In the genomic region with DNA sequence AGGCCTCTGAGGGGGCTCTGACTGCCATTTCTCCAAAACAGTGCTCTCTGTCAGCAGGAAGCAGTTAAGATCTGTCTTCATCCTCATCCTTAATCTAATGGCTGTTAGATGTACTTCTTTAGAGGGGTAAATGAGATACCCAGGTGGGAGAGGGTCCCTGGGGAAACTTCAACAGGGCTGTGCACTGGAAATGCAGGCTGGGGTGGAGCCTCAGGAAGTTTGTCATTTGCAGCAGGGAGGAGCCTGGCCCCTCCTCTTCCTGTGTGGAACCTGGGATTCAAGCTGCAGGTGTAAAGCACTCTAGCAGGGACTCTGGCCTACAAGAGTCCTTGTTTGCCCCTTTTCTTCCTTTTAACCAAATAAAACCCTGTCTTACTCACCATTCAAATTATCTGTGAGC, we compare ENCODE assay signal across 20 cellular contexts.
"Had no signal": no experiment of that assay in that cellular context is flagged by ENCODE, and none has a peak within 500 bp of the region (broad histone marks: within the 10 kb centered on the region; RNA-seq: fewer than 3 reads in every experiment).

No MANE protein-coding gene starts in this region.

- H3K36me3 Mint-ChIP-seq: natural killer cell treated with Interleukin-12 subunit alpha and Interleukin-12 subunit beta and Interleukin-15 and Interleukin-18, amount 100 ng/mL, for 72 hours; stimulated activated effector memory CD8-positive, alpha-beta T cell treated with anti-CD3 and anti-CD28 coated beads, Interleukin-12 subunit alpha, Interleukin-12 subunit beta, amount 100 ng/mL, for 72 hours had no signal

- H3K27me3 Mint-ChIP-seq: natural killer cell treated with Interleukin-12 subunit alpha and Interleukin-12 subunit beta and Interleukin-15 and Interleukin-18, amount 100 ng/mL, for 72 hours had no signal

- H3K9me3 Mint-ChIP-seq: natural killer cell treated with Interleukin-12 subunit alpha and Interleukin-12 subunit beta and Interleukin-15 and Interleukin-18, amount 100 ng/mL, for 72 hours had no signal

- H3K4me3 Mint-ChIP-seq: natural killer cell treated with Interleukin-12 subunit alpha and Interleukin-12 subunit beta and Interleukin-15 and Interleukin-18, amount 100 ng/mL, for 72 hours; stimulated activated effector memory CD8-positive, alpha-beta T cell treated with anti-CD3 and anti-CD28 coated beads, Interleukin-12 subunit alpha, Interleukin-12 subunit beta, amount 100 ng/mL, for 72 hours had no signal

- ATAC-seq: esophagus mucosa; heart left ventricle; left colon; left ventricle myocardium superior; natural killer cell treated with Interleukin-12 subunit alpha and Interleukin-12 subunit beta and Interleukin-15 and Interleukin-18, amount 100 ng/mL, for 72 hours; psoas muscle; right lobe of liver; stimulated activated effector memory CD8-positive, alpha-beta T cell treated with anti-CD3 and anti-CD28 coated beads, Interleukin-12 subunit alpha, Interleukin-12 subunit beta, amount 100 ng/mL, for 72 hours; stimulated activated naive CD8-positive, alpha-beta T cell treated with anti-CD3 and anti-CD28 coated beads, Interleukin-15, Interleukin-2, amounts not matched to agents 100 U/mL and 50 U/mL, for 24 hours had no signal

- H3K27ac Mint-ChIP-seq: natural killer cell treated with Interleukin-12 subunit alpha and Interleukin-12 subunit beta and Interleukin-15 and Interleukin-18, amount 100 ng/mL, for 72 hours; stimulated activated effector memory CD8-positive, alpha-beta T cell treated with anti-CD3 and anti-CD28 coated beads, Interleukin-12 subunit alpha, Interleukin-12 subunit beta, amount 100 ng/mL, for 72 hours had no signal

- H3K4me1 Mint-ChIP-seq: stimulated activated effector memory CD8-positive, alpha-beta T cell treated with anti-CD3 and anti-CD28 coated beads, Interleukin-12 subunit alpha, Interleukin-12 subunit beta, amount 100 ng/mL, for 72 hours had no signal

- DNase-seq: dorsolateral prefrontal cortex; effector memory CD4-positive, alpha-beta T cell; heart left ventricle; hippocampal formation; left colon; left ventricle myocardium superior; mesenchymal stem cell; midbrain; psoas muscle; retina; right lobe of liver; stimulated activated CD4-positive, alpha-beta T cell treated with anti-CD3 and anti-CD28 coated beads, Interleukin-4, amount 100 ng/mL, for 1 hour; stimulated activated CD8-positive, alpha-beta memory T cell treated with anti-CD3 and anti-CD28 coated beads, Interleukin-4, amount 100 ng/mL, for 48 hours; stimulated activated naive CD8-positive, alpha-beta T cell treated with anti-CD3 and anti-CD28 coated beads, Interleukin-15, Interleukin-2, amounts not matched to agents 100 U/mL and 50 U/mL, for 24 hours; tibial artery; upper lobe of left lung; uterus had no signal
